Comparison of ENCODE assay signal across 2 cellular contexts in genomic region chr1:231279683-231280082, GRCh38.
TF ChIP-seq lines count a peak whose summit lies in the region.

No MANE protein-coding gene starts in this region.

TF ChIP-seq in K562, 482 proteins besides CTCF, POLR2A, EP300 and RAD21:
- peak; percentile 40; the same call in 1 of the 2 replicates for TF ChIP-seq CEBPB (tag; IDR thresholded peaks at IDR 0.05)
- no peak for TF ChIP-seq ZNF551 (CRISPR knock-in tag; IDR thresholded peaks at IDR 0.05)

TF ChIP-seq in GM23338, 12 proteins besides CTCF, POLR2A, EP300 and RAD21:
- no peak for TF ChIP-seq EZH2 (IDR thresholded peaks at IDR 0.05; ENCODE audit: low read depth, unreplicated experiment)
- TF ChIP-seq JUNB (IDR thresholded peaks at IDR 0.05; ENCODE audit: unreplicated experiment) = no peak
- no peak for TF ChIP-seq ETS1 (IDR thresholded peaks at IDR 0.05)
- no peak for TF ChIP-seq CREB1 (CRISPR knock-in tag; IDR thresholded peaks at IDR 0.05; ENCODE audit: low read depth)
- TF ChIP-seq ZNF114 (CRISPR knock-in tag; IDR thresholded peaks at IDR 0.05) = no peak
- no peak for TF ChIP-seq ZNF462 (CRISPR knock-in tag; IDR thresholded peaks at IDR 0.05)
- TF ChIP-seq REST (IDR thresholded peaks at IDR 0.05; ENCODE audit: unreplicated experiment) = no peak
- no peak for TF ChIP-seq POLR2AphosphoS5 (IDR thresholded peaks at IDR 0.05; ENCODE audit: low read depth)
- TF ChIP-seq EZH2phosphoT487 (IDR thresholded peaks at IDR 0.05; ENCODE audit: unreplicated experiment) = no peak
- TF ChIP-seq STAT1 (IDR thresholded peaks at IDR 0.05; ENCODE audit: unreplicated experiment) = no peak
- TF ChIP-seq NANOG (IDR thresholded peaks at IDR 0.05; ENCODE audit: borderline replicate concordance) = no peak
- TF ChIP-seq ZNF331 (CRISPR knock-in tag; IDR thresholded peaks at IDR 0.05; ENCODE audit: low read depth) = no peak
